ENCODE assay signal across 19 cellular contexts in the genomic region with DNA sequence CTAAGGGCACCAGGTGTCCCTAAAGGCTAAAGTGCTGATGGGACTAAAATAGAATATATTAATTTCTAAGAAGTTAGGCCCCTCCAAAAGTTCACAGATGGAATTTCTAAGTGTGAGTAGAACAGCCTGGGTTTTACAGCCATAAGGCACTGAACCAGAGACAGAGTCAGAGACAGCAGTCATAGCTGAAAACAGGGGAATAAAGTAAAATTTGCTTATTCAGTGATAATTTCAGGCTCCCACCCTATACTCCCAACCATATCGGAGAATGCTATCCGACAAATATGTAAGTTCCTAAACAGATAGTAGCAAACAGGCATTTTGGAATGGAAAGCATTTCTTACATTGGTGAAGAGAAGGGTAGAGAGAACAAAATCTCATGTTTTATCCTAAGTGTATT. TPM values are rescaled to one million over a fixed set of nuclear protein-coding genes. Genes with fewer than 3 reads are reported as not detected.
DNase-seq lines count a peak whose midpoint lies in the region; ATAC-seq, FAIRE-seq and TF ChIP-seq lines count a peak whose summit lies in the region.
"Had no signal": no experiment of that assay in that cellular context is flagged by ENCODE, and none has a peak within 500 bp of the region (broad histone marks: within the 10 kb centered on the region; RNA-seq: fewer than 3 reads in every experiment).

No MANE protein-coding gene starts in this region.

- no peaks in the 10 kb centered on the region for H4K20me1 ChIP-seq in HepG2 (ENCODE audit: insufficient read depth, low read length)

- no peaks in the 10 kb centered on the region for H3K9me3 ChIP-seq in HepG2 (ENCODE audit: low read length)
- no peaks in the 10 kb centered on the region for H3K9me3 ChIP-seq in right lobe of liver
- no peaks in the 10 kb centered on the region for H3K9me3 ChIP-seq in T-helper 17 cell (ENCODE audit: control insufficient read depth, low read length, poor library complexity, severe bottlenecking)
- no peaks in the 10 kb centered on the region for H3K9me3 ChIP-seq in BE2C
- H3K9me3 ChIP-seq: BLaER1, Caco-2, HAP-1 had no signal

- no peak overlapping the region for H3K4me3 ChIP-seq in HepG2 (replicated peaks in 1 of 3; ENCODE audit: insufficient read depth in 1 of 3, low read depth in 2 of 3, low read length in 3 of 3)
- H3K4me3 ChIP-seq in right lobe of liver, result no peak overlapping the region
- no peak overlapping the region for H3K4me3 ChIP-seq in BE2C (ENCODE audit: low read depth, low read length)
- H3K4me3 ChIP-seq: BLaER1, HAP-1 had no signal

- no TSS peak for BruUV-seq in HepG2 (replicated peaks; lab: Mats Ljungman, UMichigan)

- no peaks in the 10 kb centered on the region for H3K79me2 ChIP-seq in HepG2 (ENCODE audit: insufficient read depth, low read length)

- CTCF ChIA-PET in HepG2 (lab: Yijun Ruan, JAX; ENCODE audit: low intra/inter-chr PET ratio, low total read pairs), result no interaction called here

- POLR2A ChIA-PET in HepG2 (lab: Yijun Ruan, JAX), result no interaction called here

- H3K36me3 ChIP-seq in HepG2 (replicated peaks in 1 of 2; ENCODE audit: control insufficient read depth in 1 of 2, insufficient read depth in 2 of 2, low read length in 2 of 2) (peaks cover 12 to 70% of the 10 kb centered on the region in 2 experiments), right lobe of liver (peaks cover 0 to 91% (median 22%) of the 10 kb centered on the region in 4 donors), BE2C (peaks cover 96% of the 10 kb centered on the region)

- FAIRE-seq in HepG2 (lab: Jason Lieb, UNC), result no peak
- FAIRE-seq: G401.6, GM12892, H54 had no signal

- TF ChIP-seq POLR2A in HepG2 (IDR thresholded peaks at IDR 0.05; ENCODE audit: insufficient read depth in 1 of 2, low read depth in 2 of 2, low read length in 2 of 2), result no peak
- no peak for TF ChIP-seq POLR2A in right lobe of liver (IDR thresholded peaks at IDR 0.05)

- ATAC-seq in HepG2, result no peak
- ATAC-seq in right lobe of liver, result no peak
- no peak for ATAC-seq in T-helper 17 cell
- ATAC-seq: CD8-positive, alpha-beta T cell had no signal

- no peak for TF ChIP-seq EP300 in HepG2 (IDR thresholded peaks at IDR 0.05; ENCODE audit: low read depth in 2 of 2, low read length in 2 of 2)
- no peak for TF ChIP-seq EP300 in HepG2 (CRISPR knock-in tag; IDR thresholded peaks at IDR 0.05; ENCODE audit: borderline replicate concordance)

- H3K36me3 Mint-ChIP-seq in T-helper 17 cell (ENCODE audit: low read depth), result peaks cover 10% of the 10 kb centered on the region

- no peak overlapping the region for H2AFZ ChIP-seq in HepG2 (ENCODE audit: low read length)

- intact Hi-C loops in HepG2 (cut with micrococcal nuclease; ENCODE audit: unreplicated experiment) (no loop called here), right lobe of liver (cut with DNase I) (no loop called here)

- H3K27me3 ChIP-seq in HepG2 (ENCODE audit: control insufficient read depth in 1 of 2, insufficient read depth in 2 of 2, low read length in 2 of 2) (no peaks in the 10 kb centered on the region), right lobe of liver (no peaks in the 10 kb centered on the region), BE2C (no peaks in the 10 kb centered on the region)
- H3K27me3 ChIP-seq: BLaER1 had no signal

- TF ChIP-seq CTCF in HepG2 (CRISPR knock-in tag; IDR thresholded peaks at IDR 0.05) (no peak), right lobe of liver (IDR thresholded peaks at IDR 0.05) (no peak), BE2C (IDR thresholded peaks at IDR 0.05; ENCODE audit: low read depth, low read length) (no peak)

- no peaks in the 10 kb centered on the region for H3K4me1 ChIP-seq in HepG2 (ENCODE audit: insufficient read depth, low read length)
- H3K4me1 ChIP-seq in right lobe of liver, result peaks cover 0 to 10% (median 0%) of the 10 kb centered on the region in 4 donors
- no peaks in the 10 kb centered on the region for H3K4me1 ChIP-seq in BE2C
- H3K4me1 ChIP-seq: BLaER1, Caco-2, HAP-1 had no signal

- H3K4me1 Mint-ChIP-seq in T-helper 17 cell, result peaks cover 3% of the 10 kb centered on the region

- peak overlapping the region; percentile 66 for H3K27ac Mint-ChIP-seq in T-helper 17 cell
- H3K27ac Mint-ChIP-seq: CD8-positive, alpha-beta T cell; HFFc6 had no signal

- 96% methylated on average over 2 of the region's 2 CpGs for WGBS in HepG2 (ENCODE audit: low lambda C conversion rate)
- 83% methylated on average over 1 of the region's 2 CpGs for WGBS in right lobe of liver (ENCODE audit: insufficient coverage, low coverage, low lambda C conversion rate, missing lambda C conversion rate)

- H3K4me2 ChIP-seq in HepG2 (ENCODE audit: low read depth, low read length), result no peak overlapping the region
- H3K4me2 ChIP-seq: BLaER1 had no signal

- no peak for TF ChIP-seq RAD21 in HepG2 (CRISPR knock-in tag; IDR thresholded peaks at IDR 0.05)

- in situ Hi-C loops in HepG2 (cut with HindIII; ENCODE audit: extremely low pct_ligation_motif_present, low pct_unique_long_range_greater_than_20kb), result no loop called here

- DNase-seq in HepG2 (ENCODE audit: low spot score), result no peak
- no peak for DNase-seq in right lobe of liver
- DNase-seq in T-helper 17 cell, result no peak
- no peak for DNase-seq in BE2C
- DNase-seq in hippocampal formation (lab: John Stamatoyannopoulos, UW), result no peak
- DNase-seq: 8988T; Caco-2; CD4-positive, CD25-positive, alpha-beta regulatory T cell; CD8-positive, alpha-beta T cell; DMS153; DND-41; GOT3; HFFc6 had no signal

- no peak overlapping the region for H3K27ac ChIP-seq in HepG2 (ENCODE audit: extremely low read length, insufficient read depth, low read length)
- no peak overlapping the region for H3K27ac ChIP-seq in right lobe of liver
- H3K27ac ChIP-seq: BLaER1, C4-2B had no signal

- no peak overlapping the region for H3K9ac ChIP-seq in HepG2 (ENCODE audit: insufficient read depth, low read depth, low read length)
- H3K9ac ChIP-seq: BLaER1 had no signal

- no peak overlapping the region for H3K4me3 Mint-ChIP-seq in T-helper 17 cell
- H3K4me3 Mint-ChIP-seq: CD4-positive, CD25-positive, alpha-beta regulatory T cell; CD8-positive, alpha-beta T cell; HFFc6 had no signal

- no peaks in the 10 kb centered on the region for H3K27me3 Mint-ChIP-seq in T-helper 17 cell
- H3K27me3 Mint-ChIP-seq: CD4-positive, CD25-positive, alpha-beta regulatory T cell had no signal

RNA-seq across cellular contexts. Expression of gene NAA25, which starts 45.3 kb away (rescaled TPM):
- 32.0 and 36.1 TPM in 2 replicates for total RNA-seq in HepG2 (2016; rRNA removed; fragmentation: Illumina TruSeq; extraction: Trizol)
- total RNA-seq in HepG2 (2016; cell fraction: cytosol; rRNA removed; fragmentation: Illumina TruSeq; extraction: Trizol; ENCODE audit: low read depth), result 7.7 and 9.0 TPM in 2 replicates
- total RNA-seq in HepG2 (2016; cell fraction: insoluble cytoplasmic fraction; rRNA removed; fragmentation: Illumina TruSeq; extraction: Trizol), result 29.7 and 38.3 TPM in 2 replicates
- total RNA-seq in HepG2 (2016; cell fraction: membrane; rRNA removed; fragmentation: Illumina TruSeq; extraction: Trizol), result 10.6 and 12.3 TPM in 2 replicates
- total RNA-seq in HepG2 (2016; cell fraction: nucleus; rRNA removed; fragmentation: Illumina TruSeq; extraction: Trizol), result 40.0 and 40.4 TPM in 2 replicates
- polyA plus RNA-seq in HepG2 (2011; rRNA removed), result 11.4 and 13.5 TPM in 2 replicates
- 4.5 and 7.2 TPM in 2 replicates for polyA plus RNA-seq in HepG2 (2011; cell fraction: cytosol; rRNA removed)
- 10.3 and 12.1 TPM in 2 replicates for polyA plus RNA-seq in HepG2 (2011; cell fraction: nucleus; rRNA removed)
- polyA plus RNA-seq in HepG2 (2012), result 14.4 and 16.1 TPM in 2 replicates
- 1.2 and 1.4 TPM in 2 replicates for polyA plus RNA-seq in HepG2 (2016; cell fraction: cytosol; fragmentation: Illumina TruSeq; extraction: Trizol; ENCODE audit: low read depth)
- 16.8 and 17.4 TPM in 2 replicates for polyA plus RNA-seq in HepG2 (2016; cell fraction: insoluble cytoplasmic fraction; fragmentation: Illumina TruSeq; extraction: Trizol; ENCODE audit: low read depth)
- polyA plus RNA-seq in HepG2 (2016; cell fraction: membrane; fragmentation: Illumina TruSeq; extraction: Trizol; ENCODE audit: low read depth), result 2.8 and 3.2 TPM in 2 replicates
- 32.7 and 35.6 TPM in 2 replicates for polyA plus RNA-seq in HepG2 (2016; cell fraction: nucleus; fragmentation: Illumina TruSeq; extraction: Trizol; ENCODE audit: insufficient read depth, low read depth)
- polyA minus RNA-seq in HepG2 (2011; rRNA and poly(A)+ RNA removed; ENCODE audit: low replicate concordance), result 17.6 and 43.3 TPM in 2 replicates
- 21.9 and 26.3 TPM in 2 replicates for polyA minus RNA-seq in HepG2 (2011; cell fraction: cytosol; rRNA and poly(A)+ RNA removed)
- polyA minus RNA-seq in HepG2 (2011; cell fraction: nucleus; rRNA and poly(A)+ RNA removed), result 40.7 and 48.1 TPM in 2 replicates
- 10 to 100 TPM in 5 of 6 experiments, 1 to 10 TPM in 1; 9.7 to 11.8 (median 10.8) TPM for total RNA-seq in right lobe of liver
- total RNA-seq in T-helper 17 cell, result 10 to 100 TPM; 29.9 to 34.7 TPM
- polyA plus RNA-seq in BE2C (2012; ENCODE audit: insufficient read depth, insufficient read length, low read depth), result 20.3 TPM

RNA-seq across cellular contexts. Expression of gene ERP29, which starts 50.0 kb away (rescaled TPM):
- total RNA-seq in HepG2 (2016; rRNA removed; fragmentation: Illumina TruSeq; extraction: Trizol), result 67.6 and 147 TPM in 2 replicates
- total RNA-seq in HepG2 (2016; cell fraction: cytosol; rRNA removed; fragmentation: Illumina TruSeq; extraction: Trizol; ENCODE audit: low read depth), result 27.5 and 33.1 TPM in 2 replicates
- 65.3 and 155 TPM in 2 replicates for total RNA-seq in HepG2 (2016; cell fraction: insoluble cytoplasmic fraction; rRNA removed; fragmentation: Illumina TruSeq; extraction: Trizol)
- total RNA-seq in HepG2 (2016; cell fraction: membrane; rRNA removed; fragmentation: Illumina TruSeq; extraction: Trizol), result 54.7 and 62.6 TPM in 2 replicates
- total RNA-seq in HepG2 (2016; cell fraction: nucleus; rRNA removed; fragmentation: Illumina TruSeq; extraction: Trizol), result 94.1 and 104 TPM in 2 replicates
- 111 and 120 TPM in 2 replicates for polyA plus RNA-seq in HepG2 (2011; rRNA removed)
- polyA plus RNA-seq in HepG2 (2011; cell fraction: cytosol; rRNA removed), result 108 and 114 TPM in 2 replicates
- polyA plus RNA-seq in HepG2 (2011; cell fraction: nucleus; rRNA removed), result 34.4 and 41.3 TPM in 2 replicates
- 141 and 166 TPM in 2 replicates for polyA plus RNA-seq in HepG2 (2012)
- polyA plus RNA-seq in HepG2 (2016; cell fraction: cytosol; fragmentation: Illumina TruSeq; extraction: Trizol; ENCODE audit: low read depth), result 43.0 and 45.1 TPM in 2 replicates
- polyA plus RNA-seq in HepG2 (2016; cell fraction: insoluble cytoplasmic fraction; fragmentation: Illumina TruSeq; extraction: Trizol; ENCODE audit: low read depth), result 89.3 and 89.8 TPM in 2 replicates
- polyA plus RNA-seq in HepG2 (2016; cell fraction: membrane; fragmentation: Illumina TruSeq; extraction: Trizol; ENCODE audit: low read depth), result 67.3 and 70.7 TPM in 2 replicates
- 224 and 238 TPM in 2 replicates for polyA plus RNA-seq in HepG2 (2016; cell fraction: nucleus; fragmentation: Illumina TruSeq; extraction: Trizol; ENCODE audit: insufficient read depth, low read depth)
- 45.4 and 67.6 TPM in 2 replicates for polyA minus RNA-seq in HepG2 (2011; rRNA and poly(A)+ RNA removed; ENCODE audit: low replicate concordance)
- polyA minus RNA-seq in HepG2 (2011; cell fraction: cytosol; rRNA and poly(A)+ RNA removed), result 45.6 and 46.9 TPM in 2 replicates
- polyA minus RNA-seq in HepG2 (2011; cell fraction: nucleus; rRNA and poly(A)+ RNA removed), result 25.5 and 27.4 TPM in 2 replicates
- total RNA-seq in right lobe of liver, result 100 to 1,000 TPM in 3 of 6 experiments, 10 to 100 TPM in 3; 41.7 to 124 (median 94.3) TPM
- 100 to 1,000 TPM; 104 to 124 TPM for total RNA-seq in T-helper 17 cell
- polyA plus RNA-seq in BE2C (2012; ENCODE audit: insufficient read depth, insufficient read length, low read depth), result 197 TPM

RNA-seq across cellular contexts. Expression of gene TMEM116, which starts 50.3 kb away (rescaled TPM):
- total RNA-seq in HepG2 (2016; rRNA removed; fragmentation: Illumina TruSeq; extraction: Trizol) (11.5 and 14.0 TPM in 2 replicates), right lobe of liver (1 to 10 TPM; 3.6 to 8.9 (median 6.7) TPM), T-helper 17 cell (10 to 100 TPM; 22.4 to 28.4 TPM)
- total RNA-seq in HepG2 (2016; cell fraction: cytosol; rRNA removed; fragmentation: Illumina TruSeq; extraction: Trizol; ENCODE audit: low read depth), result 16.2 and 16.3 TPM in 2 replicates
- total RNA-seq in HepG2 (2016; cell fraction: insoluble cytoplasmic fraction; rRNA removed; fragmentation: Illumina TruSeq; extraction: Trizol), result 11.3 and 12.0 TPM in 2 replicates
- total RNA-seq in HepG2 (2016; cell fraction: membrane; rRNA removed; fragmentation: Illumina TruSeq; extraction: Trizol), result 19.0 and 19.7 TPM in 2 replicates
- total RNA-seq in HepG2 (2016; cell fraction: nucleus; rRNA removed; fragmentation: Illumina TruSeq; extraction: Trizol), result 10.1 and 13.8 TPM in 2 replicates
- polyA plus RNA-seq in HepG2 (2011; rRNA removed), result 16.4 and 17.8 TPM in 2 replicates
- 12.8 and 17.1 TPM in 2 replicates for polyA plus RNA-seq in HepG2 (2011; cell fraction: cytosol; rRNA removed)
- 11.8 and 11.9 TPM in 2 replicates for polyA plus RNA-seq in HepG2 (2011; cell fraction: nucleus; rRNA removed)
- 8.2 and 10.9 TPM in 2 replicates for polyA plus RNA-seq in HepG2 (2012)
- polyA plus RNA-seq in HepG2 (2016; cell fraction: cytosol; fragmentation: Illumina TruSeq; extraction: Trizol; ENCODE audit: low read depth), result 9.4 and 15.0 TPM in 2 replicates
- 9.7 and 10.6 TPM in 2 replicates for polyA plus RNA-seq in HepG2 (2016; cell fraction: insoluble cytoplasmic fraction; fragmentation: Illumina TruSeq; extraction: Trizol; ENCODE audit: low read depth)
- 14.4 and 15.5 TPM in 2 replicates for polyA plus RNA-seq in HepG2 (2016; cell fraction: membrane; fragmentation: Illumina TruSeq; extraction: Trizol; ENCODE audit: low read depth)
- 14.6 and 15.5 TPM in 2 replicates for polyA plus RNA-seq in HepG2 (2016; cell fraction: nucleus; fragmentation: Illumina TruSeq; extraction: Trizol; ENCODE audit: insufficient read depth, low read depth)
- 12.7 and 18.4 TPM in 2 replicates for polyA minus RNA-seq in HepG2 (2011; rRNA and poly(A)+ RNA removed; ENCODE audit: low replicate concordance)
- 7.5 and 7.6 TPM in 2 replicates for polyA minus RNA-seq in HepG2 (2011; cell fraction: cytosol; rRNA and poly(A)+ RNA removed)
- 17.8 and 18.7 TPM in 2 replicates for polyA minus RNA-seq in HepG2 (2011; cell fraction: nucleus; rRNA and poly(A)+ RNA removed)
- polyA plus RNA-seq in BE2C (2012; ENCODE audit: insufficient read depth, insufficient read length, low read depth), result 3.9 TPM
